Comparison of ENCODE assay signal across 8 cellular contexts in the genomic region with DNA sequence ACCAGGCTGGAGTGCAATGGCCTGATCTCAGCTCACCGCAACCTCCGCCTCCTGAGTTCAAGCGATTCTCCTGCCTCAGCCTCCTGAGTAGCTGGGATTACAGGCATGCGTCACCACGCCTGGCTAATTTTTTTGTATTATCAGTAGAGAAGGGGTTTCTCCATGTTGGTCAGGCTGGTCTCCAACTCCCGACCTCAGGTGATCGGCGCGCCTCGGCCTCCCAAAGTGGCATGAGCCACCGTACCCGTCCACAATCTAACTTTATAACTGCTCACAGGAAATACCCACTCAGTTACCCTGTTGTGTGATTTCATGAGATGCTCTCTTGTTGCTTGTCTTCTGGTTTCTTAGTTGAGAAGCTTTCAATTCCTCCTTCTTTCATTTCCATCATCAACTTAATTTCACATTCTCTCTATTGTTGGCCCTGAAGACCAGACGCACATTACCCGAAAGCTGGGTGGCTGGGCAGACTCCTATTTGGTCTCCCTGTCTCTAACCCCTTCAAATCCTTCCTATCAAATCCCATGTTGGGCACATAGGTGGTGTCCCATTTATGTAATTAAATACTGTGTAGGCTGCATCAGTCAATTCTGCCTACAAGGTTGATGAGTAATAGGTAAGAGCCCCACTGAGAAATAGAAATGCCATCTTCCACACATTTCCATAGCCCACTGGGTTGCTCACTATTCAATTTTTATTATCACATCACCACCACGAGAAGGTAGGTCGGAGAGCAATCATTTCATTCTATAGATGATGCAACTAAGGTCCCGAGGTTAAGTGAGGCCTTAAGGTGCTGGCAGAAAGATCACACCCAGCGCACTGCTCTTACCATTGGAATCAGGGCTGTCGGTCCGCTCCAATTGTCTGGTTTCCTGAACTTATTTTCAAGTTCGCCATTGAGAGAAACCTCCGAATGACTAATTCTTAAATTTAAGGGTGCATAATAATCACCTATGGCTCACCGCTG. TPM values are rescaled to one million over a fixed set of nuclear protein-coding genes. Genes with fewer than 3 reads are reported as not detected.
DNase-seq lines count a peak whose midpoint lies in the region; ATAC-seq and TF ChIP-seq lines count a peak whose summit lies in the region.

No MANE protein-coding gene starts in this region.

- peaks cover 6% of the 10 kb centered on the region for H3K79me2 ChIP-seq in parathyroid adenoma

- DNase-seq in NCI-H82 (lab: John Stamatoyannopoulos, UW) (peak; percentile 42), NCI-H82 treated with DMSO at 0.1 percent for 48 hours (lab: John Stamatoyannopoulos, UW; ENCODE audit: unreplicated experiment) (no peak), activated B cell treated with CpG ODN at 0.5 μM for 24 hours (no peak), SIG-M5 treated with dmso at 0.1 percent for 504 hours (lab: John Stamatoyannopoulos, UW; ENCODE audit: unreplicated experiment) (no peak), NCI-H1694 (lab: John Stamatoyannopoulos, UW) (no peak)

- peaks cover 44% of the 10 kb centered on the region for H3K4me1 Mint-ChIP-seq in activated B cell treated with CpG ODN at 0.5 μM for 24 hours

- H3K27me3 ChIP-seq in esophagus (ENCODE audit: control insufficient read depth in 1 of 2, insufficient read depth in 2 of 2, low read length in 2 of 2) (no peaks in the 10 kb centered on the region), parathyroid adenoma (ENCODE audit: control insufficient read depth, insufficient read depth, low read length) (no peaks in the 10 kb centered on the region)

- H3K27ac ChIP-seq in esophagus (ENCODE audit: low read depth in 2 of 2, low read length in 1 of 2) (peak overlapping the region; percentile 84 to 86), parathyroid adenoma (peak overlapping the region; percentile 76)

- H3K9ac ChIP-seq in parathyroid adenoma = peak overlapping the region; percentile 33

- H3K4me2 ChIP-seq in parathyroid adenoma (ENCODE audit: low read length) = peak overlapping the region; percentile 77

- H3K36me3 ChIP-seq in esophagus (ENCODE audit: control insufficient read depth in 2 of 2, insufficient read depth in 2 of 2, low read length in 1 of 2) (peaks cover 0 to 4% of the 10 kb centered on the region in 2 donors), parathyroid adenoma (ENCODE audit: control insufficient read depth, insufficient read depth, low read length) (no peaks in the 10 kb centered on the region)

- H3K4me3 Mint-ChIP-seq in activated B cell treated with CpG ODN at 0.5 μM for 24 hours = peak overlapping the region; percentile 91

- TF ChIP-seq CTCF in activated B cell treated with CpG ODN at 0.5 μM for 24 hours (IDR thresholded peaks at IDR 0.05) (no peak), parathyroid adenoma (IDR thresholded peaks at IDR 0.05) (no peak)

- peak overlapping the region; percentile 95 for H3K27ac Mint-ChIP-seq in activated B cell treated with CpG ODN at 0.5 μM for 24 hours

- CTCF ChIA-PET in activated B cell treated with CpG ODN at 0.5 μM for 24 hours (lab: Charles Lee) = interaction anchor here (1.9 kb wide), 1 partner anchor 24 kb away, joined by 7 read pairs; no protein-coding TSS in a partner anchor

- H3K4me1 ChIP-seq in esophagus (ENCODE audit: control insufficient read depth in 2 of 2, insufficient read depth in 2 of 2, low read length in 1 of 2) = no peaks in the 10 kb centered on the region
- H3K4me1 ChIP-seq in parathyroid adenoma = peaks cover 4% of the 10 kb centered on the region

- H2AFZ ChIP-seq in parathyroid adenoma = peak overlapping the region; percentile 90

- H3K9me3 ChIP-seq in esophagus (ENCODE audit: control insufficient read depth in 2 of 2, insufficient read depth in 1 of 2, low read depth in 1 of 2, low read length in 1 of 2) (no peaks in the 10 kb centered on the region), parathyroid adenoma (ENCODE audit: control insufficient read depth, low read length) (no peaks in the 10 kb centered on the region)

- intact Hi-C loops in activated B cell treated with CpG ODN at 0.5 μM for 24 hours (cut with micrococcal nuclease) = loop anchor here (1.0 to 5.0 kb wide), 3 partner anchors 70 to 350 kb away; partner anchors contain the start of genes ITPRIP, SLK and STN1

- H3K9me3 Mint-ChIP-seq in activated B cell treated with CpG ODN at 0.5 μM for 24 hours = no peaks in the 10 kb centered on the region

- H3K4me3 ChIP-seq in esophagus (ENCODE audit: low read depth in 1 of 2, low read length in 2 of 2) (peak overlapping the region; percentile 61 to 77), parathyroid adenoma (ENCODE audit: low read depth, low read length) (peak overlapping the region; percentile 74)

- POLR2A ChIA-PET in activated B cell treated with CpG ODN at 0.5 μM for 24 hours (lab: Charles Lee) = interaction anchor here (0.5 to 3.2 kb wide), 14 partner anchors 10 to 1623 kb away, joined by 3 to 45 read pairs (median 4); partner anchors contain the start of genes CFAP58, GSTO1, ITPRIP and SFR1

- no peaks in the 10 kb centered on the region for H3K27me3 Mint-ChIP-seq in activated B cell treated with CpG ODN at 0.5 μM for 24 hours

- ATAC-seq in activated B cell treated with CpG ODN at 0.5 μM for 24 hours (ENCODE audit: low read depth) = no peak
- ATAC-seq in HG03460 (IDR thresholded peaks at IDR 0.05; ENCODE audit: unreplicated experiment) = no peak

- peaks cover 49% of the 10 kb centered on the region for H3K36me3 Mint-ChIP-seq in activated B cell treated with CpG ODN at 0.5 μM for 24 hours (ENCODE audit: low read depth)

- WGBS in esophagus, 2 donors = 53 to 57% methylated on average over 23 of the region's 23 CpGs

RNA-seq across cellular contexts. Expression of gene GSTO2, which starts 1.0 kb away (rescaled TPM):
- total RNA-seq in activated B cell treated with CpG ODN at 0.5 μM for 24 hours = 0.56 and 0.91 TPM in 2 replicates
- polyA plus RNA-seq in esophagus = 10 to 100 TPM; 19.9 to 20.3 TPM

RNA-seq across cellular contexts. Expression of gene GSTO1, which starts 13.3 kb away (rescaled TPM):
- 43.0 and 55.9 TPM in 2 replicates for total RNA-seq in activated B cell treated with CpG ODN at 0.5 μM for 24 hours
- polyA plus RNA-seq in esophagus = 10 to 100 TPM; 57.4 to 63.1 TPM

RNA-seq across cellular contexts. Expression of gene CFAP43, which starts 35.8 kb away (rescaled TPM):
- 0.22 TPM in 1 of 2 replicates, not detected in the other for total RNA-seq in activated B cell treated with CpG ODN at 0.5 μM for 24 hours
- polyA plus RNA-seq in esophagus = under 1 TPM; 0.04 to 0.16 TPM
